3 cellular contexts compared by ENCODE assay signal in the genomic region with DNA sequence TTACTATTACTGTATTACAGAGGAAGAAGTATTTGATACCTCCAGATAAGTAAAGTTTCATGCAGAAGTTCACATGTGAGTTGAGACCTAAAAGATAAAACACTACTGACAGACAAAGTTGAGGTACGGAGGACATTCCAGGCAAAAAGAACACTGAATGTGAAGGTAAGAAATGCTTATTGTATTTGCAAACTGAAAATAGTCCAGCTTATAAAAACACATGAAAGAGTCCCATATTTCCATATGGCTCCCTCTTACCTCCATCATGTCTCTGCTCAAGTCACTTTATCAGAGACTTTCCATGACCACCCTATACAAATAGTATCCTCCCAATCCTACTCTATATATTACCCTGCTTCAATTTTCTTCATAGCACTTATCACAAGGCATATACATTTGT.
"Had no signal": no experiment of that assay in that cellular context is flagged by ENCODE, and none has a peak within 500 bp of the region (broad histone marks: within the 10 kb centered on the region; RNA-seq: fewer than 3 reads in every experiment).

No MANE protein-coding gene starts in this region.

- DNase-seq: GDM1, GF-D8 had no signal

- H3K4me3 ChIP-seq: GM12878 had no signal
